8 cellular contexts compared by ENCODE assay signal in genomic region chr16:31033709-31034492, GRCh38. TPM values are rescaled to one million over a fixed set of nuclear protein-coding genes. Genes with fewer than 3 reads are reported as not detected.
DNase-seq lines count a peak whose midpoint lies in the region; ATAC-seq, FAIRE-seq and TF ChIP-seq lines count a peak whose summit lies in the region.

No MANE protein-coding gene starts in this region.

- no peaks in the 10 kb centered on the region for H3K9me1 ChIP-seq in endothelial cell of umbilical vein (replicated peaks; ENCODE audit: control insufficient read depth, extremely low read depth, insufficient read depth, low read length)

- H4K20me1 ChIP-seq in endothelial cell of umbilical vein (replicated peaks; ENCODE audit: control insufficient read depth, extremely low read depth, insufficient read depth, low read length) = no peaks in the 10 kb centered on the region

- H3K4me3 Mint-ChIP-seq in CD8-positive, alpha-beta T cell = peak overlapping the region; percentile 98

- POLR2A ChIA-PET in CD8-positive, alpha-beta T cell (lab: Charles Lee) = interaction anchor here (0.6 to 3.6 kb wide), 4 partner anchors 40 to 225 kb away, joined by 3 to 26 read pairs (median 4); partner anchors contain the start of genes ZNF646 and ZNF668
- POLR2A ChIA-PET in endothelial cell of umbilical vein (lab: Charles Lee) = interaction anchor here (0.7 to 1.0 kb wide), 2 partner anchors 40 to 840 kb away, joined by 3 to 5 read pairs; partner anchors contain the start of genes ZNF267, ZNF646 and ZNF668

- peaks cover 18% of the 10 kb centered on the region for H3K4me1 ChIP-seq in CD8-positive, alpha-beta T cell (ENCODE audit: insufficient read depth, low read length)
- H3K4me1 ChIP-seq in endothelial cell of umbilical vein (ENCODE audit: control insufficient read depth, extremely low read depth, insufficient read depth, low read length) = peaks cover 11% of the 10 kb centered on the region

- H3K79me2 ChIP-seq in endothelial cell of umbilical vein (ENCODE audit: control insufficient read depth, insufficient read depth, low read length) = peaks cover 12% of the 10 kb centered on the region

- CTCF ChIA-PET in CD8-positive, alpha-beta T cell (lab: Charles Lee) = interaction anchor here (1.3 kb wide), 1 partner anchor 51 kb away, joined by 3 read pairs; no protein-coding TSS in a partner anchor
- CTCF ChIA-PET in endothelial cell of umbilical vein (lab: Charles Lee) = interaction anchor here (1.1 to 1.4 kb wide), 3 partner anchors 48 to 109 kb away, joined by 3 to 7 read pairs (median 6); partner anchors contain the start of gene HSD3B7

- H3K27me3 ChIP-seq in CD8-positive, alpha-beta T cell (ENCODE audit: insufficient read depth, low read length) = no peaks in the 10 kb centered on the region
- H3K27me3 ChIP-seq in endothelial cell of umbilical vein (ENCODE audit: control insufficient read depth in 2 of 2, insufficient read depth in 2 of 2, low read length in 2 of 2) = no peaks in the 10 kb centered on the region

- intact Hi-C loops in CD8-positive, alpha-beta T cell (cut with DNase I, micrococcal nuclease) = loop anchor here (1.0 to 5.0 kb wide), 15 partner anchors 24 to 425 kb away; partner anchors contain the start of genes SETD1A (in 2 of the 2), VKORC1 (in 2 of the 2), ZNF646 (in 2 of the 2) and ZNF668 (in 2 of the 2)
- intact Hi-C loops in endothelial cell of umbilical vein (cut with micrococcal nuclease) = loop anchor here (1.0 to 2.0 kb wide), 5 partner anchors 40 to 425 kb away; partner anchors contain the start of genes ARMC5, KAT8, SETD1A and VKORC1

- H3K4me2 ChIP-seq in endothelial cell of umbilical vein (ENCODE audit: insufficient read depth, low read length) = peak overlapping the region; percentile 76

- TF ChIP-seq POLR2A in endothelial cell of umbilical vein (IDR thresholded peaks at IDR 0.05; ENCODE audit: low read depth, low read length) = peak; percentile 59

- peak overlapping the region; percentile 30 for H2AFZ ChIP-seq in endothelial cell of umbilical vein (ENCODE audit: low read depth, low read length)

- H3K9me3 Mint-ChIP-seq in CD8-positive, alpha-beta T cell = no peaks in the 10 kb centered on the region

- FAIRE-seq in endothelial cell of umbilical vein (lab: Jason Lieb, UNC) = peak; percentile 99

- peaks cover 28% of the 10 kb centered on the region for H3K4me1 Mint-ChIP-seq in CD8-positive, alpha-beta T cell (ENCODE audit: low read depth)

- peak overlapping the region; percentile 98 for H3K27ac ChIP-seq in CD8-positive, alpha-beta T cell (ENCODE audit: low read depth, low read length)
- H3K27ac ChIP-seq in endothelial cell of umbilical vein (ENCODE audit: insufficient read depth, low read depth, low read length) = peak overlapping the region; percentile 85

- no peak for TF ChIP-seq CTCF in CD8-positive, alpha-beta T cell (IDR thresholded peaks at IDR 0.05)
- TF ChIP-seq CTCF in endothelial cell of umbilical vein (IDR thresholded peaks at IDR 0.05; ENCODE audit: extremely low read depth in 1 of 2, insufficient read depth in 1 of 2, low read depth in 1 of 2, low read length in 2 of 2) = no peak

- H3K27me3 Mint-ChIP-seq in CD8-positive, alpha-beta T cell (ENCODE audit: low read depth) = no peaks in the 10 kb centered on the region

- H3K36me3 Mint-ChIP-seq in CD8-positive, alpha-beta T cell = peaks cover 33% of the 10 kb centered on the region

- peak overlapping the region; percentile 65 for H3K9ac ChIP-seq in endothelial cell of umbilical vein (replicated peaks; ENCODE audit: extremely low read depth, insufficient read depth, low read length)

- H3K27ac Mint-ChIP-seq in CD8-positive, alpha-beta T cell = peak overlapping the region; percentile 99

- H3K4me3 ChIP-seq in CD8-positive, alpha-beta T cell (ENCODE audit: low read depth, low read length) = peak overlapping the region; percentile 88
- peak overlapping the region; percentile 63 to 75 (median 71) for H3K4me3 ChIP-seq in endothelial cell of umbilical vein (replicated peaks in 1 of 3; ENCODE audit: insufficient read depth in 1 of 3, low read depth in 1 of 3, low read length in 3 of 3)

- H3K36me3 ChIP-seq in CD8-positive, alpha-beta T cell (ENCODE audit: insufficient read depth, low read length) = peaks cover 23% of the 10 kb centered on the region
- peaks cover 3 to 8% of the 10 kb centered on the region in 2 experiments for H3K36me3 ChIP-seq in endothelial cell of umbilical vein (ENCODE audit: control insufficient read depth in 2 of 2, extremely low read depth in 1 of 2, insufficient read depth in 2 of 2, low read length in 2 of 2)

- dilution Hi-C loops in endothelial cell of umbilical vein (cut with MboI; ENCODE audit: extremely low pct_ligation_motif_present, low sequenced_read_pairs) = no loop called here

- no peaks in the 10 kb centered on the region for H3K9me3 ChIP-seq in CD8-positive, alpha-beta T cell (ENCODE audit: low read length)
- H3K9me3 ChIP-seq in endothelial cell of umbilical vein (replicated peaks; ENCODE audit: control insufficient read depth, insufficient read depth, low read length) = no peaks in the 10 kb centered on the region

- ATAC-seq in CD8-positive, alpha-beta T cell = peak; percentile 50
- ATAC-seq in GM19455 (IDR thresholded peaks at IDR 0.05; ENCODE audit: unreplicated experiment) = peak; percentile 47

- DNase-seq in CD8-positive, alpha-beta T cell = peak; percentile 67 to 89 (median 85)
- peak; percentile 74 for DNase-seq in HT1080 (ENCODE audit: low read depth)
- peak; percentile 46 for DNase-seq in NOMO-1 treated with dmso at 0.1 percent for 144 hours (lab: John Stamatoyannopoulos, UW; ENCODE audit: unreplicated experiment)
- peak; percentile 85 for DNase-seq in activated CD8-positive, alpha-beta memory T cell treated with anti-CD3 and anti-CD28 coated beads, Interleukin-2, amount 50 U/mL, for 4 hours
- peak; percentile 82 for DNase-seq in endothelial cell of umbilical vein (ENCODE audit: low read depth, low spot score)
- peak; percentile 80 for DNase-seq in middle frontal gyrus (ENCODE audit: extremely low spot score, low spot score)
- DNase-seq in stimulated activated CD8-positive, alpha-beta memory T cell treated with anti-CD3 and anti-CD28 coated beads, Interleukin-15, amount 100 ng/mL, for 48 hours (ENCODE audit: low read depth in 2 of 2) = peak; percentile 77 to 78

- TSS peak; percentile 58 for BruUV-seq in endothelial cell of umbilical vein (replicated peaks; lab: Mats Ljungman, UMichigan)

RNA-seq across cellular contexts. Expression of gene STX4, which starts 0.5 kb away (rescaled TPM):
- 10 to 100 TPM; 63.8 to 69.9 TPM for total RNA-seq in CD8-positive, alpha-beta T cell
- total RNA-seq in HT1080 (2014; rRNA removed; shearing (Covaris generic)) = 37.9 and 43.7 TPM in 2 replicates
- 24.5 and 36.0 TPM in 2 replicates for polyA plus RNA-seq in HT1080 (2015; cell fraction: cytosol; rRNA removed)
- polyA plus RNA-seq in HT1080 (2015; cell fraction: nucleus; rRNA removed) = 58.5 and 79.6 TPM in 2 replicates
- 60.7 and 65.2 TPM in 2 replicates for total RNA-seq in endothelial cell of umbilical vein
- polyA plus RNA-seq in endothelial cell of umbilical vein = 49.4 and 49.5 TPM in 2 replicates
- polyA plus RNA-seq in endothelial cell of umbilical vein (2011; cell fraction: cytosol; rRNA removed) = 44.1 and 47.8 TPM in 2 replicates
- polyA plus RNA-seq in endothelial cell of umbilical vein (2011; cell fraction: nucleus; rRNA removed) = 138 TPM in 2 replicates
- polyA plus RNA-seq in endothelial cell of umbilical vein (2012) = 77.9 and 85.6 TPM in 2 replicates
- 37.0 and 45.8 TPM in 2 replicates for polyA minus RNA-seq in endothelial cell of umbilical vein
- 8.8 TPM for polyA minus RNA-seq in endothelial cell of umbilical vein (2011; cell fraction: cytosol; rRNA and poly(A)+ RNA removed)
- 20.9 and 28.4 TPM in 2 replicates for polyA minus RNA-seq in endothelial cell of umbilical vein (2011; cell fraction: nucleus; rRNA and poly(A)+ RNA removed)

RNA-seq across cellular contexts. Expression of gene STX1B, which starts 23.5 kb away (rescaled TPM):
- total RNA-seq in CD8-positive, alpha-beta T cell = 1 to 10 TPM; 2.3 to 2.7 TPM
- total RNA-seq in HT1080 (2014; rRNA removed; shearing (Covaris generic)) = 1.0 and 2.1 TPM in 2 replicates
- polyA plus RNA-seq in HT1080 (2015; cell fraction: cytosol; rRNA removed) = 0.27 and 0.43 TPM in 2 replicates
- 4.4 and 4.6 TPM in 2 replicates for polyA plus RNA-seq in HT1080 (2015; cell fraction: nucleus; rRNA removed)
- 0.07 and 0.11 TPM in 2 replicates for total RNA-seq in endothelial cell of umbilical vein
- polyA plus RNA-seq in endothelial cell of umbilical vein = 0.14 and 0.21 TPM in 2 replicates
- 0.12 and 0.18 TPM in 2 replicates for polyA plus RNA-seq in endothelial cell of umbilical vein (2011; cell fraction: cytosol; rRNA removed)
- 0.84 and 0.97 TPM in 2 replicates for polyA plus RNA-seq in endothelial cell of umbilical vein (2011; cell fraction: nucleus; rRNA removed)
- polyA plus RNA-seq in endothelial cell of umbilical vein (2012) = 0.10 and 0.24 TPM in 2 replicates
- 0.10 TPM in 1 of 2 replicates, not detected in the other for polyA minus RNA-seq in endothelial cell of umbilical vein
- 0.51 TPM for polyA minus RNA-seq in endothelial cell of umbilical vein (2011; cell fraction: cytosol; rRNA and poly(A)+ RNA removed)
- 0.29 and 0.67 TPM in 2 replicates for polyA minus RNA-seq in endothelial cell of umbilical vein (2011; cell fraction: nucleus; rRNA and poly(A)+ RNA removed)

RNA-seq across cellular contexts. Expression of gene ZNF668, which starts 40.1 kb away (rescaled TPM):
- 10 to 100 TPM; 10.1 to 11.1 TPM for total RNA-seq in CD8-positive, alpha-beta T cell
- total RNA-seq in HT1080 (2014; rRNA removed; shearing (Covaris generic)) = 16.9 and 21.5 TPM in 2 replicates
- polyA plus RNA-seq in HT1080 (2015; cell fraction: cytosol; rRNA removed) = 13.4 and 17.7 TPM in 2 replicates
- 14.8 and 17.4 TPM in 2 replicates for polyA plus RNA-seq in HT1080 (2015; cell fraction: nucleus; rRNA removed)
- total RNA-seq in endothelial cell of umbilical vein = 11.6 and 13.3 TPM in 2 replicates
- polyA plus RNA-seq in endothelial cell of umbilical vein = 11.8 and 14.4 TPM in 2 replicates
- polyA plus RNA-seq in endothelial cell of umbilical vein (2011; cell fraction: cytosol; rRNA removed) = 5.1 and 7.3 TPM in 2 replicates
- polyA plus RNA-seq in endothelial cell of umbilical vein (2011; cell fraction: nucleus; rRNA removed) = 5.0 and 5.7 TPM in 2 replicates
- polyA plus RNA-seq in endothelial cell of umbilical vein (2012) = 6.3 TPM in 2 replicates
- 6.9 and 8.0 TPM in 2 replicates for polyA minus RNA-seq in endothelial cell of umbilical vein
- 14.7 TPM for polyA minus RNA-seq in endothelial cell of umbilical vein (2011; cell fraction: cytosol; rRNA and poly(A)+ RNA removed)
- 4.0 and 7.6 TPM in 2 replicates for polyA minus RNA-seq in endothelial cell of umbilical vein (2011; cell fraction: nucleus; rRNA and poly(A)+ RNA removed)

RNA-seq across cellular contexts. Expression of gene ZNF646, which starts 40.3 kb away (rescaled TPM):
- 10 to 100 TPM; 16.6 to 18.7 TPM for total RNA-seq in CD8-positive, alpha-beta T cell
- 14.0 and 24.8 TPM in 2 replicates for total RNA-seq in HT1080 (2014; rRNA removed; shearing (Covaris generic))
- 5.5 and 7.8 TPM in 2 replicates for polyA plus RNA-seq in HT1080 (2015; cell fraction: cytosol; rRNA removed)
- polyA plus RNA-seq in HT1080 (2015; cell fraction: nucleus; rRNA removed) = 20.2 and 20.6 TPM in 2 replicates
- 13.1 and 15.9 TPM in 2 replicates for total RNA-seq in endothelial cell of umbilical vein
- 4.1 and 5.9 TPM in 2 replicates for polyA plus RNA-seq in endothelial cell of umbilical vein
- polyA plus RNA-seq in endothelial cell of umbilical vein (2011; cell fraction: cytosol; rRNA removed) = 2.7 and 3.3 TPM in 2 replicates
- polyA plus RNA-seq in endothelial cell of umbilical vein (2011; cell fraction: nucleus; rRNA removed) = 7.1 and 8.5 TPM in 2 replicates
- 8.0 and 8.4 TPM in 2 replicates for polyA plus RNA-seq in endothelial cell of umbilical vein (2012)
- polyA minus RNA-seq in endothelial cell of umbilical vein = 9.7 and 23.9 TPM in 2 replicates
- 7.4 TPM for polyA minus RNA-seq in endothelial cell of umbilical vein (2011; cell fraction: cytosol; rRNA and poly(A)+ RNA removed)
- 13.3 and 20.9 TPM in 2 replicates for polyA minus RNA-seq in endothelial cell of umbilical vein (2011; cell fraction: nucleus; rRNA and poly(A)+ RNA removed)

RNA-seq across cellular contexts. Expression of gene HSD3B7, which starts 48.9 kb away (rescaled TPM):
- under 1 TPM; 0.19 to 0.25 TPM for total RNA-seq in CD8-positive, alpha-beta T cell
- total RNA-seq in HT1080 (2014; rRNA removed; shearing (Covaris generic)) = 7.3 and 8.9 TPM in 2 replicates
- 7.7 and 8.5 TPM in 2 replicates for polyA plus RNA-seq in HT1080 (2015; cell fraction: cytosol; rRNA removed)
- 13.9 and 14.6 TPM in 2 replicates for polyA plus RNA-seq in HT1080 (2015; cell fraction: nucleus; rRNA removed)
- total RNA-seq in endothelial cell of umbilical vein = 2.9 and 3.5 TPM in 2 replicates
- 4.8 and 6.3 TPM in 2 replicates for polyA plus RNA-seq in endothelial cell of umbilical vein
- 2.0 and 2.9 TPM in 2 replicates for polyA plus RNA-seq in endothelial cell of umbilical vein (2011; cell fraction: cytosol; rRNA removed)
- polyA plus RNA-seq in endothelial cell of umbilical vein (2011; cell fraction: nucleus; rRNA removed) = 2.9 and 4.8 TPM in 2 replicates
- polyA plus RNA-seq in endothelial cell of umbilical vein (2012) = 1.5 and 3.0 TPM in 2 replicates
- polyA minus RNA-seq in endothelial cell of umbilical vein = 1.9 and 4.0 TPM in 2 replicates
- 5.8 TPM for polyA minus RNA-seq in endothelial cell of umbilical vein (2011; cell fraction: cytosol; rRNA and poly(A)+ RNA removed)
- 0.87 and 1.0 TPM in 2 replicates for polyA minus RNA-seq in endothelial cell of umbilical vein (2011; cell fraction: nucleus; rRNA and poly(A)+ RNA removed)

Comparison
In these comparisons a context has a peak if more than half of its experiments do, and no peak if none do; other contexts are left out.
1. Peak in every context shown above with its lines: DNase-seq, ATAC-seq, H3K4me3 ChIP-seq and H3K27ac ChIP-seq.